Comparison of ENCODE assay signal across 8 cellular contexts in genomic region chr12:51217968-51218606, GRCh38.
DNase-seq lines count a peak whose midpoint lies in the region; ATAC-seq and TF ChIP-seq lines count a peak whose summit lies in the region.

Gene POU6F1 (minus strand): TSS chr12:51218062. CDS start chr12:51206836, 11,226 bp downstream.

- H3K9ac ChIP-seq in DND-41 (ENCODE audit: low read depth, low read length), result peak within 1 kb of the TSS; percentile 63
- peak within 1 kb of the TSS; percentile 84 to 94 (median 92) for H3K9ac ChIP-seq in subcutaneous abdominal adipose tissue (ENCODE audit: low read length in 5 of 5)

- H2AFZ ChIP-seq in DND-41 (ENCODE audit: low read depth, low read length) (peak within 1 kb of the TSS; percentile 80), neuron (ENCODE audit: low read depth, low read length) (peak within 1 kb of the TSS; percentile 77)

- H3K4me1 ChIP-seq in DND-41 (ENCODE audit: insufficient read depth, low read length) (peaks cover 18% of the 10 kb centered on the region), RWPE2 (ENCODE audit: insufficient read depth, poor library complexity, severe bottlenecking) (peaks cover 6% of the 10 kb centered on the region), neuron (ENCODE audit: insufficient read depth, low read length) (peaks cover 17% of the 10 kb centered on the region), subcutaneous abdominal adipose tissue (ENCODE audit: control insufficient read depth in 5 of 5, insufficient read depth in 5 of 5, low read length in 5 of 5) (peaks cover 3 to 26% (median 21%) of the 10 kb centered on the region in 5 donors)

- H3K27me3 ChIP-seq in DND-41 (ENCODE audit: insufficient read depth, low read length, poor library complexity) (peaks cover 2% of the 10 kb centered on the region), RWPE2 (ENCODE audit: insufficient read depth, poor library complexity, severe bottlenecking) (no peaks in the 10 kb centered on the region), neuron (ENCODE audit: insufficient read depth, low read length) (no peaks in the 10 kb centered on the region), subcutaneous abdominal adipose tissue (ENCODE audit: control insufficient read depth in 5 of 5, insufficient read depth in 4 of 5, low read length in 5 of 5) (no peaks in the 10 kb centered on the region)

- H3K4me2 ChIP-seq in DND-41 (ENCODE audit: insufficient read depth, low read length), result peak within 1 kb of the TSS; percentile 94

- in situ Hi-C loops in KBM-7 (cut with MboI; ENCODE audit: low pct_unique_long_range_greater_than_20kb, low sequenced_read_pairs), result no loop called here

- no peaks in the 10 kb centered on the region for H3K79me2 ChIP-seq in DND-41 (ENCODE audit: insufficient read depth, low read length)

- H3K27ac ChIP-seq in DND-41 (ENCODE audit: low read length) (peak within 1 kb of the TSS; percentile 47), RWPE2 (ENCODE audit: poor library complexity, severe bottlenecking) (peak within 1 kb of the TSS; percentile 61), subcutaneous abdominal adipose tissue (ENCODE audit: low read depth, low read length) (peak within 1 kb of the TSS; percentile 95)

- H3K9me3 ChIP-seq in DND-41 (ENCODE audit: insufficient read depth, low read length, severe bottlenecking) (no peaks in the 10 kb centered on the region), RWPE2 (ENCODE audit: severe bottlenecking) (no peaks in the 10 kb centered on the region), neuron (ENCODE audit: low read length) (no peaks in the 10 kb centered on the region), subcutaneous abdominal adipose tissue (ENCODE audit: control insufficient read depth in 5 of 5, low read length in 5 of 5) (no peaks in the 10 kb centered on the region)

- ATAC-seq in DND-41 (ENCODE audit: insufficient read depth, low read depth) (peak; percentile 88), GM21576 (IDR thresholded peaks at IDR 0.05; ENCODE audit: unreplicated experiment) (peak; percentile 59), RWPE2 (ENCODE audit: low read depth) (peak; percentile 72)

- no peaks in the 10 kb centered on the region for H4K20me1 ChIP-seq in DND-41 (ENCODE audit: insufficient read depth, low read length)

- H3K4me3 ChIP-seq in DND-41 (ENCODE audit: low read depth in 1 of 2, low read length in 2 of 2), result peak within 1 kb of the TSS; percentile 34 to 66
- peak within 1 kb of the TSS; percentile 80 for H3K4me3 ChIP-seq in RWPE2 (ENCODE audit: severe bottlenecking)
- H3K4me3 ChIP-seq in neuron (ENCODE audit: low read length), result peak within 1 kb of the TSS; percentile 73
- H3K4me3 ChIP-seq in subcutaneous abdominal adipose tissue (ENCODE audit: low read depth in 1 of 5, low read length in 5 of 5), result peak within 1 kb of the TSS; percentile 81 to 91 (median 86)

- H3K36me3 ChIP-seq in DND-41 (ENCODE audit: insufficient read depth, low read length), result no peaks in the 10 kb centered on the region
- no peaks in the 10 kb centered on the region for H3K36me3 ChIP-seq in RWPE2 (ENCODE audit: low read depth)
- peaks cover 3% of the 10 kb centered on the region for H3K36me3 ChIP-seq in neuron (ENCODE audit: insufficient read depth, low read length)
- peaks cover 0 to 3% (median 2%) of the 10 kb centered on the region in 5 donors for H3K36me3 ChIP-seq in subcutaneous abdominal adipose tissue (ENCODE audit: control insufficient read depth in 5 of 5, insufficient read depth in 5 of 5, low read length in 5 of 5)

- peak; percentile 69 for TF ChIP-seq CTCF in DND-41 (IDR thresholded peaks at IDR 0.05; ENCODE audit: borderline replicate concordance, extremely low read depth, low read length, poor library complexity, severe bottlenecking)
- TF ChIP-seq CTCF in RWPE2 (IDR thresholded peaks at IDR 0.05; ENCODE audit: poor library complexity, severe bottlenecking), result peak; percentile 9

- DNase-seq in DND-41, result peak; percentile 73
- DNase-seq in KBM-7, result peak; percentile 84
- DNase-seq in RWPE2 (ENCODE audit: low spot score), result peak; percentile 54
- DNase-seq in activated gamma-delta T cell treated with anti-CD3 and anti-CD28 coated beads, Interleukin-2, amount 50 U/mL, for 16 hours (ENCODE audit: low read depth), result peak; percentile 39
- peak; percentile 71 for DNase-seq in foreskin melanocyte

Comparison
In these comparisons a context has a peak if more than half of its experiments do, and no peak if none do; other contexts are left out.
1. Peak in every context shown above with its lines: DNase-seq, ATAC-seq, H3K4me3 ChIP-seq and H3K27ac ChIP-seq.